13 cellular contexts compared by ENCODE assay signal in genomic region chr7:150400779-150401423, GRCh38. TPM values are rescaled to one million over a fixed set of nuclear protein-coding genes. Genes with fewer than 3 reads are reported as not detected.
DNase-seq lines count a peak whose midpoint lies in the region; ATAC-seq and TF ChIP-seq lines count a peak whose summit lies in the region.
"Had no signal": no experiment of that assay in that cellular context is flagged by ENCODE, and none has a peak within 500 bp of the region (broad histone marks: within the 10 kb centered on the region; RNA-seq: fewer than 3 reads in every experiment).

No MANE protein-coding gene starts in this region.

- H3K27me3 Mint-ChIP-seq in CD14-positive monocyte (ENCODE audit: low read depth in 3 of 3), result peaks cover 0 to 5% (median 3%) of the 10 kb centered on the region in 3 donors
- no peaks in the 10 kb centered on the region for H3K27me3 Mint-ChIP-seq in activated T-cell treated with anti-CD3 and anti-CD28 coated beads, Interleukin-2, amount 50 U/mL, for 72 hours (ENCODE audit: low read depth)
- H3K27me3 Mint-ChIP-seq: effector memory CD8-positive, alpha-beta T cell had no signal

- no peak overlapping the region for H3K14ac ChIP-seq in neuronal stem cell (ENCODE audit: low read length)

- DNase-seq in H7 (peak; percentile 41), WERI-Rb-1 (peak; percentile 4), neuronal stem cell (ENCODE audit: low spot score) (no peak), GOT3 (lab: John Stamatoyannopoulos, UW) (no peak), CD14-positive monocyte (ENCODE audit: low spot score) (no peak)
- DNase-seq in activated T-cell treated with anti-CD3 and anti-CD28 coated beads, Interleukin-2, amount 50 U/mL, for 72 hours, result no peak
- DNase-seq: activated CD8-positive, alpha-beta memory T cell treated with anti-CD3 and anti-CD28 coated beads, Interleukin-2, amount 50 U/mL, for 48 hours; CD8-positive, alpha-beta T cell; effector memory CD8-positive, alpha-beta T cell; NCI-H1092 treated with DMSO at 0.1 percent for 48 hours; NCI-H524; occipital lobe had no signal

- no peak overlapping the region for H2AFZ ChIP-seq in neuronal stem cell (ENCODE audit: low read length)

- no peak overlapping the region for H3K9ac ChIP-seq in neuronal stem cell (ENCODE audit: low read depth, low read length, poor library complexity)

- peaks cover 0 to 3% (median 0%) of the 10 kb centered on the region in 7 donors for H3K9me3 Mint-ChIP-seq in CD14-positive monocyte
- no peaks in the 10 kb centered on the region for H3K9me3 Mint-ChIP-seq in activated T-cell treated with anti-CD3 and anti-CD28 coated beads, Interleukin-2, amount 50 U/mL, for 72 hours
- H3K9me3 Mint-ChIP-seq: CD8-positive, alpha-beta T cell; effector memory CD8-positive, alpha-beta T cell had no signal

- no peak overlapping the region for H3K4me3 Mint-ChIP-seq in CD14-positive monocyte
- no peak overlapping the region for H3K4me3 Mint-ChIP-seq in activated T-cell treated with anti-CD3 and anti-CD28 coated beads, Interleukin-2, amount 50 U/mL, for 72 hours
- H3K4me3 Mint-ChIP-seq: CD8-positive, alpha-beta T cell; effector memory CD8-positive, alpha-beta T cell had no signal

- H3K23ac ChIP-seq in neuronal stem cell (ENCODE audit: low read depth, low read length, poor library complexity), result no peak overlapping the region

- H4K8ac ChIP-seq in neuronal stem cell (ENCODE audit: low read depth, low read length), result no peak overlapping the region

- H3K4me3 ChIP-seq in H7 (ENCODE audit: insufficient read depth, low read depth, low read length) (no peak overlapping the region), WERI-Rb-1 (ENCODE audit: low read depth, low read length) (no peak overlapping the region), neuronal stem cell (ENCODE audit: low read length in 2 of 2) (no peak overlapping the region)
- H3K4me3 ChIP-seq: ascending aorta had no signal

- peak overlapping the region; percentile 29 for H3K18ac ChIP-seq in neuronal stem cell (ENCODE audit: low read length)

- peaks cover 1% of the 10 kb centered on the region for H3K79me1 ChIP-seq in neuronal stem cell (ENCODE audit: low read depth, low read length)

- TF ChIP-seq CTCF in WERI-Rb-1 (IDR thresholded peaks at IDR 0.05; ENCODE audit: low read depth, low read length) (no peak), CD14-positive monocyte (IDR thresholded peaks at IDR 0.05) (no peak)

- WGBS in neuronal stem cell (ENCODE audit: extremely low coverage in 2 of 2, insufficient read length in 2 of 2, insufficient replicate concordance in 1 of 2), 2 donors, result no CpG with 5 or more reads among the region's 15 CpGs

- H2BK12ac ChIP-seq in neuronal stem cell (ENCODE audit: low read length), result no peak overlapping the region

- intact Hi-C loops in CD14-positive monocyte (cut with micrococcal nuclease), result no loop called here

- no peak overlapping the region for H3K4me2 ChIP-seq in neuronal stem cell (ENCODE audit: insufficient read depth, low read length, poor library complexity, severe bottlenecking)

- no peak overlapping the region for H2BK5ac ChIP-seq in neuronal stem cell (ENCODE audit: low read length)

- H3K36me3 ChIP-seq in H7 (replicated peaks; ENCODE audit: control insufficient read depth, insufficient read depth, low read length), result no peaks in the 10 kb centered on the region; the same call in 1 of the 2 replicates
- H3K36me3 ChIP-seq in WERI-Rb-1, result peaks cover 14% of the 10 kb centered on the region
- peaks cover 13 to 27% of the 10 kb centered on the region in 2 donors for H3K36me3 ChIP-seq in neuronal stem cell (replicated peaks in 1 of 2; ENCODE audit: control insufficient read depth in 2 of 2, insufficient read depth in 2 of 2, low read length in 2 of 2)

- peaks cover 16% of the 10 kb centered on the region for H3K4me1 Mint-ChIP-seq in CD14-positive monocyte
- H3K4me1 Mint-ChIP-seq in activated T-cell treated with anti-CD3 and anti-CD28 coated beads, Interleukin-2, amount 50 U/mL, for 72 hours (ENCODE audit: low read depth), result peaks cover 37% of the 10 kb centered on the region

- H3K27me3 ChIP-seq in H7 (ENCODE audit: control insufficient read depth, insufficient read depth, low read length), result no peaks in the 10 kb centered on the region
- H3K27me3 ChIP-seq in WERI-Rb-1 (ENCODE audit: insufficient read depth, low read depth, severe bottlenecking), result no peaks in the 10 kb centered on the region
- no peaks in the 10 kb centered on the region for H3K27me3 ChIP-seq in neuronal stem cell (ENCODE audit: control insufficient read depth in 3 of 3, insufficient read depth in 3 of 3, low read depth in 1 of 3, low read length in 3 of 3)
- H3K27me3 ChIP-seq: ascending aorta had no signal

- H3K9me3 ChIP-seq in WERI-Rb-1 (ENCODE audit: severe bottlenecking) (no peaks in the 10 kb centered on the region), neuronal stem cell (replicated peaks in 1 of 2; ENCODE audit: control insufficient read depth in 2 of 2, insufficient read depth in 1 of 2, low read depth in 1 of 2, low read length in 2 of 2) (no peaks in the 10 kb centered on the region)
- H3K9me3 ChIP-seq: ascending aorta had no signal

- peaks cover 57 to 62% of the 10 kb centered on the region in 2 donors for H3K4me1 ChIP-seq in neuronal stem cell (ENCODE audit: control insufficient read depth in 2 of 2, insufficient read depth in 1 of 2, low read depth in 1 of 2, low read length in 2 of 2)

- peak overlapping the region in 2 of 7 donors; percentile 36 to 50 for H3K27ac Mint-ChIP-seq in CD14-positive monocyte
- no peak overlapping the region for H3K27ac Mint-ChIP-seq in activated T-cell treated with anti-CD3 and anti-CD28 coated beads, Interleukin-2, amount 50 U/mL, for 72 hours
- H3K27ac Mint-ChIP-seq: CD8-positive, alpha-beta T cell had no signal

- H2BK120ac ChIP-seq in neuronal stem cell (ENCODE audit: low read depth, low read length), result no peak overlapping the region

- H2AK5ac ChIP-seq in neuronal stem cell (ENCODE audit: low read depth, low read length), result peak overlapping the region; percentile 40

- H3K36me3 Mint-ChIP-seq in CD14-positive monocyte, result peaks cover 21 to 25% of the 10 kb centered on the region in 2 donors
- H3K36me3 Mint-ChIP-seq in activated T-cell treated with anti-CD3 and anti-CD28 coated beads, Interleukin-2, amount 50 U/mL, for 72 hours (ENCODE audit: insufficient read depth in 2 of 2), result peaks cover 0 to 4% of the 10 kb centered on the region in 2 donors

- H4K91ac ChIP-seq in neuronal stem cell (ENCODE audit: low read depth, low read length, poor library complexity), result no peak overlapping the region

- no peak overlapping the region for H2BK15ac ChIP-seq in neuronal stem cell (ENCODE audit: low read length)

- H3K4ac ChIP-seq in neuronal stem cell (ENCODE audit: low read length), result no peak overlapping the region

- no peak for ATAC-seq in activated T-cell treated with anti-CD3 and anti-CD28 coated beads, Interleukin-2, amount 50 U/mL, for 72 hours (replicated peaks in 1 of 2)
- ATAC-seq: CD8-positive, alpha-beta T cell; effector memory CD8-positive, alpha-beta T cell had no signal

- H3K27ac ChIP-seq in WERI-Rb-1 (peak overlapping the region; percentile 9; the same call in 1 of the 2 replicates), neuronal stem cell (replicated peaks; ENCODE audit: low read length) (peak overlapping the region; percentile 87)
- H3K27ac ChIP-seq: ascending aorta had no signal

RNA-seq across cellular contexts. Expression of gene ZNF775, which starts 21.8 kb away (rescaled TPM):
- total RNA-seq in H7 (2014; rRNA removed; shearing (Covaris generic)), result 44.2 and 56.7 TPM in 2 replicates
- polyA plus RNA-seq in neuronal stem cell (2013, experiment 1 of 2), result 15.9 TPM
- 15.7 TPM for polyA plus RNA-seq in neuronal stem cell (2013, experiment 2 of 2)
- polyA plus RNA-seq in CD14-positive monocyte, result 1 to 10 TPM; 1.3 to 2.7 TPM
- 1 to 10 TPM; 6.5 to 8.2 TPM for total RNA-seq in activated T-cell treated with anti-CD3 and anti-CD28 coated beads, Interleukin-2, amount 50 U/mL, for 72 hours

RNA-seq across cellular contexts. Expression of gene REPIN1, which starts 32.3 kb away (rescaled TPM):
- total RNA-seq in H7 (2014; rRNA removed; shearing (Covaris generic)), result 149 and 155 TPM in 2 replicates
- polyA plus RNA-seq in neuronal stem cell (2013, experiment 1 of 2), result 84.5 TPM
- polyA plus RNA-seq in neuronal stem cell (2013, experiment 2 of 2), result 85.1 TPM
- polyA plus RNA-seq in CD14-positive monocyte, result 10 to 100 TPM; 32.7 to 39.0 TPM
- total RNA-seq in activated T-cell treated with anti-CD3 and anti-CD28 coated beads, Interleukin-2, amount 50 U/mL, for 72 hours, result 10 to 100 TPM; 53.6 to 73.7 TPM

RNA-seq across cellular contexts. Expression of gene GIMAP8, which starts 49.5 kb away (rescaled TPM):
- total RNA-seq in H7 (2014; rRNA removed; shearing (Covaris generic)), result not detected in 2 replicates
- not detected for polyA plus RNA-seq in neuronal stem cell (2013, experiment 1 of 2)
- not detected for polyA plus RNA-seq in neuronal stem cell (2013, experiment 2 of 2)
- 10 to 100 TPM; 12.0 to 22.5 TPM for polyA plus RNA-seq in CD14-positive monocyte
- total RNA-seq in activated T-cell treated with anti-CD3 and anti-CD28 coated beads, Interleukin-2, amount 50 U/mL, for 72 hours, result 10 to 100 TPM; 10.2 to 13.1 TPM

RNA-seq across cellular contexts. Expression of gene RARRES2, which starts 59.5 kb away (rescaled TPM):
- 198 and 223 TPM in 2 replicates for total RNA-seq in H7 (2014; rRNA removed; shearing (Covaris generic))
- polyA plus RNA-seq in neuronal stem cell (2013, experiment 1 of 2), result 0.99 TPM
- 1.0 TPM for polyA plus RNA-seq in neuronal stem cell (2013, experiment 2 of 2)
- not detected for polyA plus RNA-seq in CD14-positive monocyte
- total RNA-seq in activated T-cell treated with anti-CD3 and anti-CD28 coated beads, Interleukin-2, amount 50 U/mL, for 72 hours, result not detected
- total RNA-seq: CD8-positive, alpha-beta T cell had no signal

Comparison
In these comparisons a context has a peak if more than half of its experiments do, and no peak if none do; other contexts are left out.
1. DNase-seq: peak in H7 (single experiment) and WERI-Rb-1 (single experiment); none in neuronal stem cell (single experiment), GOT3 (single experiment), CD14-positive monocyte (single experiment) and activated T-cell treated with anti-CD3 and anti-CD28 coated beads, Interleukin-2, amount 50 U/mL, for 72 hours (0 of 2).
2. RNA of gene GIMAP8, which starts 49.5 kb away (total RNA-seq): 10.2 to 13.1 TPM in activated T-cell treated with anti-CD3 and anti-CD28 coated beads, Interleukin-2, amount 50 U/mL, for 72 hours; not detected in H7; every median in the first group is over 10 times any median in the second.